ENCODE assay signal across 16 cellular contexts in genomic region chr14:67267929-67268328, GRCh38. TPM values are rescaled to one million over a fixed set of nuclear protein-coding genes. Genes with fewer than 3 reads are reported as not detected.
DNase-seq lines count a peak whose midpoint lies in the region; FAIRE-seq and TF ChIP-seq lines count a peak whose summit lies in the region.
"Had no signal": no experiment of that assay in that cellular context is flagged by ENCODE, and none has a peak within 500 bp of the region (broad histone marks: within the 10 kb centered on the region; RNA-seq: fewer than 3 reads in every experiment).

No MANE protein-coding gene starts in this region.

- DNase-seq in mammary epithelial cell (no peak), MCF 10A (ENCODE audit: unreplicated experiment) (no peak), H1 (ENCODE audit: low read depth in 1 of 2, low spot score in 2 of 2) (no peak), substantia nigra (lab: John Stamatoyannopoulos, UW) (no peak), cortex of kidney (lab: John Stamatoyannopoulos, UW) (no peak), RCC 7860 (ENCODE audit: low spot score) (no peak), GF-D8 (lab: John Stamatoyannopoulos, UW) (no peak)
- DNase-seq: activated CD4-positive, alpha-beta memory T cell treated with anti-CD3 and anti-CD28 coated beads, Interleukin-2, amount 10 ng/mL, durations not matched to agents 7 days and 5 days; activated gamma-delta T cell; NCI-H187 treated with DMSO at 0.1 percent for 48 hours; NCI-H82; small intestine; T-helper 9 cell; thyroid gland had no signal

- no peaks in the 10 kb centered on the region for H3K27me3 Mint-ChIP-seq in MCF 10A (ENCODE audit: insufficient read depth, unreplicated experiment)
- H3K27me3 Mint-ChIP-seq: activated CD4-positive, alpha-beta memory T cell treated with anti-CD3 and anti-CD28 coated beads, Interleukin-2, amount 10 ng/mL, durations not matched to agents 7 days and 5 days had no signal

- H2BK20ac ChIP-seq in H1 (ENCODE audit: low read length) = no peak overlapping the region

- H2AK5ac ChIP-seq in H1 (ENCODE audit: low read depth, low read length) = no peak overlapping the region

- in situ Hi-C loops in mammary epithelial cell (cut with MboI; ENCODE audit: low sequenced_read_pairs in 2 of 2) = no loop called here

- no peak overlapping the region for H2BK12ac ChIP-seq in H1 (ENCODE audit: low read depth, low read length)

- TF ChIP-seq EP300 in H1 (IDR thresholded peaks at IDR 0.05; ENCODE audit: borderline replicate concordance in 1 of 2, low read depth in 2 of 2, low read length in 2 of 2) = no peak

- H3K36me3 ChIP-seq in mammary epithelial cell (ENCODE audit: insufficient read depth, low read length) = no peaks in the 10 kb centered on the region
- no peaks in the 10 kb centered on the region for H3K36me3 ChIP-seq in H1 (ENCODE audit: control insufficient read depth in 2 of 4, insufficient read depth in 4 of 4, low read length in 3 of 4)
- no peaks in the 10 kb centered on the region for H3K36me3 ChIP-seq in muscle layer of duodenum (ENCODE audit: control insufficient read depth in 1 of 2, insufficient read depth in 2 of 2, low read length in 2 of 2)
- H3K36me3 ChIP-seq: thyroid gland had no signal

- no peaks in the 10 kb centered on the region for H3K9me3 Mint-ChIP-seq in MCF 10A (ENCODE audit: unreplicated experiment)
- H3K9me3 Mint-ChIP-seq: activated CD4-positive, alpha-beta memory T cell treated with anti-CD3 and anti-CD28 coated beads, Interleukin-2, amount 10 ng/mL, durations not matched to agents 7 days and 5 days had no signal

- H4K8ac ChIP-seq in H1 (ENCODE audit: extremely low read depth, insufficient read depth, low read length) = no peak overlapping the region

- H2BK5ac ChIP-seq in H1 (ENCODE audit: low read depth, low read length) = no peak overlapping the region

- no peak for FAIRE-seq in H1 (lab: Jason Lieb, UNC)
- FAIRE-seq in RCC 7860 (lab: Jason Lieb, UNC) = no peak
- FAIRE-seq: bronchial epithelial cell, small intestine had no signal

- H3K4ac ChIP-seq in H1 (replicated peaks; ENCODE audit: insufficient read length, low read depth, low read length) = no peak overlapping the region

- H3K79me1 ChIP-seq in H1 (ENCODE audit: low read depth, low read length) = no peaks in the 10 kb centered on the region

- CTCF ChIA-PET in mammary epithelial cell (lab: Charles Lee; ENCODE audit: low non-redundant PET) = no interaction called here
- CTCF ChIA-PET in MCF 10A (lab: Yijun Ruan, JAX) = no interaction called here
- CTCF ChIA-PET in H1 (lab: Charles Lee; ENCODE audit: partially characterized antibody) = no interaction called here

- H3K9me3 ChIP-seq in mammary epithelial cell (replicated peaks; ENCODE audit: insufficient read depth, low read length) = no peaks in the 10 kb centered on the region
- H3K9me3 ChIP-seq in H1 (ENCODE audit: insufficient read depth in 2 of 2, low read depth in 1 of 2, low read length in 1 of 2) = no peaks in the 10 kb centered on the region
- H3K9me3 ChIP-seq in muscle layer of duodenum (ENCODE audit: control insufficient read depth in 1 of 2, low read length in 2 of 2) = no peaks in the 10 kb centered on the region
- H3K9me3 ChIP-seq: thyroid gland had no signal

- dilution Hi-C loops in mammary epithelial cell (cut with HindIII; ENCODE audit: low sequenced_read_pairs) = no loop called here

- H3K4me1 Mint-ChIP-seq in MCF 10A (ENCODE audit: insufficient read depth, unreplicated experiment) = peaks cover 28% of the 10 kb centered on the region

- WGBS in mammary epithelial cell (ENCODE audit: low coverage, missing lambda C conversion rate) = 28% methylated on average over 2 of the region's 2 CpGs
- 47% methylated on average over 2 of the region's 2 CpGs; no CpG with 5 or more reads in 1 of the 2 experiments for WGBS in H1 (ENCODE audit: extremely low coverage in 1 of 2, insufficient coverage in 1 of 2, insufficient read length in 1 of 2, insufficient replicate concordance in 2 of 2, low coverage in 1 of 2, low lambda C conversion rate in 2 of 2, missing lambda C conversion rate in 1 of 2), 2 experiments

- H3K36me3 Mint-ChIP-seq in MCF 10A (ENCODE audit: insufficient read depth, unreplicated experiment) = peaks cover 4% of the 10 kb centered on the region

- H3K4me3 Mint-ChIP-seq in MCF 10A (ENCODE audit: unreplicated experiment) = no peak overlapping the region
- H3K4me3 Mint-ChIP-seq: activated CD4-positive, alpha-beta memory T cell treated with anti-CD3 and anti-CD28 coated beads, Interleukin-2, amount 10 ng/mL, durations not matched to agents 7 days and 5 days had no signal

- TF ChIP-seq RAD21 in H1 (IDR thresholded peaks at IDR 0.05 in 1 of 2, conservative IDR thresholded peaks at IDR 0.05 in 1 of 2; ENCODE audit: low read depth in 2 of 2, low read length in 2 of 2) = no peak

- no peak overlapping the region for H4K91ac ChIP-seq in H1 (replicated peaks; ENCODE audit: insufficient read length, low read length)

- no peaks in the 10 kb centered on the region for H3K23me2 ChIP-seq in H1 (ENCODE audit: low read depth, low read length)

- no peak overlapping the region for H4K5ac ChIP-seq in H1 (ENCODE audit: insufficient read length, low read depth, low read length)

- H3K79me2 ChIP-seq in mammary epithelial cell (ENCODE audit: insufficient read depth, low read length) (peaks cover 90% of the 10 kb centered on the region), H1 (ENCODE audit: control insufficient read depth in 1 of 2, insufficient read depth in 2 of 2, low read length in 2 of 2) (peaks cover 0 to 65% of the 10 kb centered on the region in 2 experiments; a peak in 3 of 4 replicates)

- H3K18ac ChIP-seq in H1 (ENCODE audit: extremely low read depth, low read length) = no peak overlapping the region

- H3K56ac ChIP-seq in H1 (replicated peaks; ENCODE audit: insufficient read length, low read depth, low read length) = no peak overlapping the region

- TF ChIP-seq CTCF in mammary epithelial cell (conservative IDR thresholded peaks at IDR 0.05 in 1 of 2, IDR thresholded peaks at IDR 0.05 in 1 of 2; ENCODE audit: extremely low read depth in 1 of 2, insufficient read depth in 1 of 2, low read depth in 1 of 2, low read length in 2 of 2) (no peak), MCF 10A (IDR thresholded peaks at IDR 0.05; ENCODE audit: unreplicated experiment) (no peak), H1 (IDR thresholded peaks at IDR 0.05; ENCODE audit: control extremely low read depth in 1 of 3, insufficient read depth in 1 of 3, low read depth in 1 of 3, low read length in 3 of 3) (no peak)

- H3K4me1 ChIP-seq in mammary epithelial cell (ENCODE audit: insufficient read depth, low read length) (peaks cover 4% of the 10 kb centered on the region), H1 (replicated peaks in 1 of 4; ENCODE audit: control insufficient read depth in 3 of 4, insufficient read depth in 4 of 4, low read length in 3 of 4) (peaks cover 5 to 17% (median 8%) of the 10 kb centered on the region in 4 experiments; a peak in 6 of 7 replicates), muscle layer of duodenum (ENCODE audit: control insufficient read depth in 1 of 2, insufficient read depth in 2 of 2, low read length in 2 of 2) (peaks cover 13 to 47% of the 10 kb centered on the region in 2 donors)

- no peak overlapping the region for H3K27ac Mint-ChIP-seq in MCF 10A (ENCODE audit: low read depth, unreplicated experiment)
- H3K27ac Mint-ChIP-seq: activated CD4-positive, alpha-beta memory T cell treated with anti-CD3 and anti-CD28 coated beads, Interleukin-2, amount 10 ng/mL, durations not matched to agents 7 days and 5 days had no signal

- H3K27me3 ChIP-seq in mammary epithelial cell (ENCODE audit: insufficient read depth, low read length) (no peaks in the 10 kb centered on the region), H1 (replicated peaks in 1 of 4; ENCODE audit: control insufficient read depth in 3 of 4, extremely low read depth in 1 of 4, insufficient read depth in 3 of 4, low read length in 3 of 4) (no peaks in the 10 kb centered on the region), muscle layer of duodenum (ENCODE audit: low read depth, low read length) (no peaks in the 10 kb centered on the region)
- H3K27me3 ChIP-seq: thyroid gland had no signal

- H3K23ac ChIP-seq in H1 (ENCODE audit: insufficient read length) = no peak overlapping the region

- H2AFZ ChIP-seq in mammary epithelial cell (ENCODE audit: low read depth, low read length) (no peak overlapping the region), H1 (ENCODE audit: low read length) (no peak overlapping the region)

- no peaks in the 10 kb centered on the region for H4K20me1 ChIP-seq in mammary epithelial cell (ENCODE audit: insufficient read depth, low read length)
- peaks cover 2 to 3% of the 10 kb centered on the region in 2 experiments for H4K20me1 ChIP-seq in H1 (replicated peaks in 1 of 2; ENCODE audit: control insufficient read depth in 1 of 2, insufficient read depth in 2 of 2, low read length in 2 of 2)

- peak overlapping the region; percentile 39 for H3K4me2 ChIP-seq in mammary epithelial cell (ENCODE audit: insufficient read depth, low read depth, low read length)
- peak overlapping the region; percentile 54 to 68 for H3K4me2 ChIP-seq in H1 (ENCODE audit: insufficient read depth in 1 of 2, low read depth in 2 of 2, low read length in 2 of 2)

- H3K4me3 ChIP-seq in mammary epithelial cell (replicated peaks in 1 of 3; ENCODE audit: insufficient read depth in 1 of 3, low read depth in 2 of 3, low read length in 3 of 3) = peak overlapping the region in 2 of 3 experiments; percentile 10 to 26
- peak overlapping the region; percentile 11 to 56 (median 21); a peak in 6 of 8 replicates for H3K4me3 ChIP-seq in H1 (ENCODE audit: extremely low read depth in 1 of 4, insufficient read depth in 2 of 4, low read depth in 3 of 4, low read length in 4 of 4)
- peak overlapping the region; percentile 35 to 45 for H3K4me3 ChIP-seq in muscle layer of duodenum (ENCODE audit: low read depth in 1 of 2, low read length in 2 of 2)
- H3K4me3 ChIP-seq: thyroid gland had no signal

- TF ChIP-seq POLR2A in H1 (IDR thresholded peaks at IDR 0.05; ENCODE audit: control extremely low read depth in 1 of 2, low read depth in 2 of 2, low read length in 2 of 2) = no peak

- no peak overlapping the region for H2BK15ac ChIP-seq in H1 (ENCODE audit: low read length)

- H3K9ac ChIP-seq in mammary epithelial cell (ENCODE audit: insufficient read depth, low read length) (no peak overlapping the region), H1 (replicated peaks in 1 of 4; ENCODE audit: extremely low read depth in 1 of 4, low read depth in 3 of 4, low read length in 3 of 4) (no peak overlapping the region; a peak in 1 of 7 replicates)

- H3K27ac ChIP-seq in mammary epithelial cell (ENCODE audit: insufficient read depth, low read depth, low read length) (no peak overlapping the region), H1 (ENCODE audit: low read depth, low read length) (peak overlapping the region; percentile 52), muscle layer of duodenum (ENCODE audit: low read length) (peak overlapping the region; percentile 33), substantia nigra (ENCODE audit: low read depth, low read length, poor library complexity, severe bottlenecking) (peak overlapping the region; percentile 89)

- intact Hi-C loops in mammary epithelial cell (cut with micrococcal nuclease) (no loop called here), MCF 10A (cut with micrococcal nuclease) (no loop called here)

- POLR2A ChIA-PET in MCF 10A (lab: Yijun Ruan, JAX) = interaction anchor here (0.6 kb wide), 1 partner anchor 41 kb away, joined by 4 read pairs; no protein-coding TSS in a partner anchor
- POLR2A ChIA-PET in H1 (lab: Charles Lee; ENCODE audit: partially characterized antibody) = interaction anchor here (1.0 kb wide), 1 partner anchor 18 kb away, joined by 3 read pairs; no protein-coding TSS in a partner anchor

- no peak overlapping the region for H3K14ac ChIP-seq in H1 (ENCODE audit: insufficient read length)

- BruUV-seq in mammary epithelial cell (replicated peaks; lab: Mats Ljungman, UMichigan) (no TSS peak), MCF 10A (replicated peaks; lab: Mats Ljungman, UMichigan) (no TSS peak)

- H2BK120ac ChIP-seq in H1 (replicated peaks; ENCODE audit: low read depth, low read length) = no peak overlapping the region

RNA-seq across cellular contexts. Expression of gene PALS1, which starts 26.7 kb away (rescaled TPM):
- 10 to 100 TPM; 26.0 to 31.6 TPM for total RNA-seq in mammary epithelial cell
- 13.8 TPM for polyA plus RNA-seq in mammary epithelial cell
- polyA minus RNA-seq in mammary epithelial cell = 15.2 TPM
- total RNA-seq in MCF 10A (2022) = 19.1 and 21.4 TPM in 2 replicates
- 19.0 and 25.1 TPM in 2 replicates for total RNA-seq in H1 (2021; fragmentation: NEBNext Ultra II Directional; extraction: Animal tissue kit (Norgen Biotek cat#: 25700))
- polyA plus RNA-seq in H1 (2011; rRNA removed) = 4.2 and 6.7 TPM in 2 replicates
- 7.4 TPM for polyA plus RNA-seq in H1 (2011; cell fraction: cytosol; rRNA removed)
- 3.3 TPM for polyA plus RNA-seq in H1 (2011; cell fraction: nucleus; rRNA removed)
- 7.2 to 14.8 TPM (median 9.4 TPM) in 4 replicates for polyA plus RNA-seq in H1 (2012, experiment 1 of 2)
- polyA plus RNA-seq in H1 (2012, experiment 2 of 2) = 1.2 TPM
- 10.9 TPM for polyA plus RNA-seq in H1 (2013, experiment 1 of 2)
- polyA plus RNA-seq in H1 (2013, experiment 2 of 2) = 11.8 TPM
- polyA minus RNA-seq in H1 (2011; rRNA and poly(A)+ RNA removed) = 11.8 and 17.3 TPM in 2 replicates
- polyA minus RNA-seq in H1 (2011; cell fraction: cytosol; rRNA and poly(A)+ RNA removed) = 10.2 TPM
- polyA minus RNA-seq in H1 (2011; cell fraction: nucleus; rRNA and poly(A)+ RNA removed) = 28.2 TPM
